Comparison of ENCODE assay signal across 1 cellular context in the genomic region with DNA sequence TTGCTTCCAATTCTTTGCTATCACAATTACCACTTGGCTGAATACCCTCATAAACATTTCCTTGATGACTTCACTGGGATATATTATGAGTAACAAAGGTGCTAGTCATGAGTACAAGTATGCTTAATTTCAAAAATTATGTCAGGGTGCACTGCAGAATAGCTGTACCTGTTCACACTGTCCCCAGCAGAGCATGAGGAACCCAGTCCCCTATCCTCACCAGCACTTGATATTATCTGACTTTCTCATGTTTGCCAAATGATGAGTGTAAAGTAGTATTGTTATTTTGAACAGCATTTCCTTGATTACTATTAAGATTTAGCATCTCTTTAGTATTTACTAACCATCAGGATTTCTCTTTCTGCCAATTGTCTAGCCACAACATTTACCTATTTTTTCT.
TF ChIP-seq lines count a peak whose summit lies in the region.

No MANE protein-coding gene starts in this region.

TF ChIP-seq in K562, 482 proteins besides CTCF, POLR2A, EP300 and RAD21:
- peak; percentile 70 for TF ChIP-seq RBM25 (IDR thresholded peaks at IDR 0.05; ENCODE audit: low read depth, low read length, severe bottlenecking)
- peak; percentile 89 for TF ChIP-seq ZNF184 (CRISPR knock-in tag; IDR thresholded peaks at IDR 0.05)
- TF ChIP-seq HDAC6 (IDR thresholded peaks at IDR 0.05; ENCODE audit: low read depth, low read length): no peak
